In the genomic region with DNA sequence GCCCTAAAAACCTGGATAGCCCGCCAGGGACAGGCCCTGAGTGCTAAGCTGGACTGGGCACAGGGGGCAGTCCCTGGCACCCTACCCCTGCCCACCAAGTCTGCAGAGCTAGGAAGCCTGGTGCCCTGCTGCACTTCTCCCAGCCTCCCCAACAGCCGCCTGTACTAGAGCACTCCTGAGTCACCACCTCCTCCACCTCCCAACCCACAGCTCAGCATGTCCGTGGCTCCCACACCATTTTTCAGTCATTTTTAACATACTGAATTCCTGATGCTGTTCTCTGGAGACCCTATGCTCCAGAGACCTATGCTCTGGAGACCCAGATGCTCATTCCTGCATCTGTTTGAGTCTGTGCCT, we compare ENCODE assay signal across 10 cellular contexts.
"Had no signal": no experiment of that assay in that cellular context is flagged by ENCODE, and none has a peak within 500 bp of the region (broad histone marks: within the 10 kb centered on the region; RNA-seq: fewer than 3 reads in every experiment).

No MANE protein-coding gene starts in this region.

- H3K27me3 ChIP-seq: brain microvascular endothelial cell, stomach had no signal

- H3K27ac ChIP-seq: brain microvascular endothelial cell, stomach, thoracic aorta had no signal

- H3K9me3 ChIP-seq: stomach, thoracic aorta had no signal

- DNase-seq: activated CD4-positive, alpha-beta T cell treated with anti-CD3 and anti-CD28 coated beads, Interleukin-2, amount 50 U/mL, for 48 hours; activated CD8-positive, alpha-beta memory T cell treated with anti-CD3 and anti-CD28 coated beads, Interleukin-2, amount 10 ng/mL, durations not matched to agents 7 days and 5 days; activated naive CD4-positive, alpha-beta T cell treated with anti-CD3 and anti-CD28 coated beads, Interleukin-2, amount 50 U/mL, for 16 hours; activated T-cell treated with anti-CD3 and anti-CD28 coated beads, Interleukin-2, amount 50 U/mL, for 72 hours; brain microvascular endothelial cell; left ventricle myocardium superior; mesenchymal stem cell; stimulated activated CD4-positive, alpha-beta T cell treated with anti-CD3 and anti-CD28 coated beads, Interleukin-4, amount 100 ng/mL, for 4 hours; stomach had no signal

- H3K4me3 ChIP-seq: stomach, thoracic aorta had no signal

- H3K4me1 ChIP-seq: stomach had no signal
